In genomic region chr10:14653271-14654161, GRCh38 we compare ENCODE assay signal across 7 cellular contexts.
DNase-seq lines count a peak whose midpoint lies in the region; ATAC-seq and TF ChIP-seq lines count a peak whose summit lies in the region.

No MANE protein-coding gene starts in this region.

- no peak overlapping the region for H3K14ac ChIP-seq in mesenchymal stem cell (ENCODE audit: low read length in 2 of 2)

- H3K18ac ChIP-seq in mesenchymal stem cell (ENCODE audit: low read depth in 1 of 2, low read length in 2 of 2), result peak overlapping the region in 1 of 2 experiments; percentile 37

- H3F3A ChIP-seq in GM23338 (replicated peaks; ENCODE audit: low read depth), result peaks cover 3% of the 10 kb centered on the region; the same call in 1 of the 2 replicates

- H3K4me3 Mint-ChIP-seq in GM23338, result no peak overlapping the region
- no peak overlapping the region for H3K4me3 Mint-ChIP-seq in central memory CD8-positive, alpha-beta T cell

- DNase-seq in GM23338 (ENCODE audit: low spot score), result peak; percentile 82
- DNase-seq in NCI-H2227 treated with DMSO at 0.1 percent for 48 hours (lab: John Stamatoyannopoulos, UW), result peak; percentile 39
- no peak for DNase-seq in central memory CD8-positive, alpha-beta T cell (ENCODE audit: low spot score in 2 of 2)
- DNase-seq in mesenchymal stem cell, result peak; percentile 94
- no peak for DNase-seq in NCI-H2196 (lab: John Stamatoyannopoulos, UW; ENCODE audit: unreplicated experiment)
- no peak for DNase-seq in G401 (ENCODE audit: low spot score)

- H3K4me1 Mint-ChIP-seq in GM23338, result peaks cover 56% of the 10 kb centered on the region
- peaks cover 50% of the 10 kb centered on the region for H3K4me1 Mint-ChIP-seq in central memory CD8-positive, alpha-beta T cell

- H3K4me3 ChIP-seq in GM23338 (no peak overlapping the region), mesenchymal stem cell (ENCODE audit: insufficient read depth in 1 of 2, low read depth in 1 of 2, low read length in 2 of 2) (no peak overlapping the region)

- no peak overlapping the region for H3K4ac ChIP-seq in mesenchymal stem cell (ENCODE audit: low read depth in 1 of 2, low read length in 2 of 2)

- H2AK5ac ChIP-seq in mesenchymal stem cell (ENCODE audit: low read length, severe bottlenecking), result no peak overlapping the region

- peaks cover 15% of the 10 kb centered on the region for H3K9me2 ChIP-seq in GM23338 (ENCODE audit: insufficient read depth)

- H3K9me3 ChIP-seq in mesenchymal stem cell (ENCODE audit: control insufficient read depth, low read length), result no peaks in the 10 kb centered on the region

- H4K8ac ChIP-seq in mesenchymal stem cell (ENCODE audit: low read length), result no peak overlapping the region

- no peaks in the 10 kb centered on the region for H4K20me1 ChIP-seq in GM23338 (replicated peaks; ENCODE audit: insufficient read depth)

- peak overlapping the region in 1 of 2 experiments; percentile 21 for H2BK12ac ChIP-seq in mesenchymal stem cell (ENCODE audit: low read length in 2 of 2)

- no peak overlapping the region for H4K91ac ChIP-seq in mesenchymal stem cell (ENCODE audit: low read length)

- H3K36me3 Mint-ChIP-seq in GM23338 (ENCODE audit: low read depth), result no peaks in the 10 kb centered on the region; the same call in 2 of the 3 replicates
- H3K36me3 Mint-ChIP-seq in central memory CD8-positive, alpha-beta T cell (ENCODE audit: insufficient read depth), result peaks cover 5% of the 10 kb centered on the region

- H3K23ac ChIP-seq in mesenchymal stem cell (ENCODE audit: low read length in 2 of 2), result no peak overlapping the region

- H3K27me3 ChIP-seq in GM23338 (ENCODE audit: insufficient read depth), result no peaks in the 10 kb centered on the region
- no peaks in the 10 kb centered on the region for H3K27me3 ChIP-seq in mesenchymal stem cell (ENCODE audit: control insufficient read depth in 1 of 2, insufficient read depth in 1 of 2, low read length in 2 of 2)

- H3K4me2 ChIP-seq in GM23338 (no peak overlapping the region), mesenchymal stem cell (ENCODE audit: low read length, poor library complexity, severe bottlenecking) (peak overlapping the region; percentile 55)

- no peak overlapping the region for H2BK15ac ChIP-seq in mesenchymal stem cell (ENCODE audit: low read depth, poor library complexity, severe bottlenecking)

- H3K4me1 ChIP-seq in GM23338 (ENCODE audit: insufficient read depth), result peaks cover 16% of the 10 kb centered on the region
- peaks cover 9% of the 10 kb centered on the region for H3K4me1 ChIP-seq in mesenchymal stem cell (ENCODE audit: control insufficient read depth, insufficient read depth, low read depth, low read length)

- 0 out of 2 replicates have a peak overlapping the region, but pooled peaks have one; percentile 3 for H3K27ac Mint-ChIP-seq in GM23338
- H3K27ac Mint-ChIP-seq in central memory CD8-positive, alpha-beta T cell (ENCODE audit: low read depth), result peak overlapping the region; percentile 39

- peak overlapping the region; percentile 77 for H3K9ac ChIP-seq in mesenchymal stem cell (ENCODE audit: low read length)

- TF ChIP-seq CTCF in GM23338 (conservative IDR thresholded peaks at IDR 0.05; ENCODE audit: low read depth in 2 of 2), result no peak

- no peaks in the 10 kb centered on the region for H3K9me3 Mint-ChIP-seq in GM23338
- no peaks in the 10 kb centered on the region for H3K9me3 Mint-ChIP-seq in central memory CD8-positive, alpha-beta T cell

- no peaks in the 10 kb centered on the region for H3K36me3 ChIP-seq in GM23338 (ENCODE audit: insufficient read depth)
- no peaks in the 10 kb centered on the region for H3K36me3 ChIP-seq in mesenchymal stem cell (ENCODE audit: control insufficient read depth in 1 of 2, insufficient read depth in 2 of 2, low read depth in 1 of 2, low read length in 2 of 2)

- in situ Hi-C loops in G401 (cut with HindIII; ENCODE audit: low sequenced_read_pairs), result no loop called here

- H3K79me1 ChIP-seq in mesenchymal stem cell (replicated peaks; ENCODE audit: low read length, poor library complexity, severe bottlenecking), result no peaks in the 10 kb centered on the region

- 62% methylated on average over 7 of the region's 8 CpGs for WGBS in mesenchymal stem cell

- no peak overlapping the region for H2BK5ac ChIP-seq in mesenchymal stem cell (ENCODE audit: low read depth, low read length, poor library complexity, severe bottlenecking)

- H3K27ac ChIP-seq in GM23338 (ENCODE audit: low read depth) (peak overlapping the region; percentile 58; the same call in 1 of the 2 replicates), mesenchymal stem cell (ENCODE audit: low read length, poor library complexity, severe bottlenecking) (peak overlapping the region; percentile 84)

- H3K79me2 ChIP-seq in GM23338 (replicated peaks; ENCODE audit: insufficient read depth), result no peaks in the 10 kb centered on the region

- H3K27me3 Mint-ChIP-seq in GM23338 (ENCODE audit: insufficient read depth, low read depth, poor library complexity), result peaks cover 2% of the 10 kb centered on the region
- H3K27me3 Mint-ChIP-seq in central memory CD8-positive, alpha-beta T cell, result no peaks in the 10 kb centered on the region

- H2BK120ac ChIP-seq in mesenchymal stem cell (ENCODE audit: low read depth, low read length), result no peak overlapping the region

- H2AFZ ChIP-seq in GM23338 (peak overlapping the region; percentile 4; the same call in 1 of the 2 replicates), mesenchymal stem cell (ENCODE audit: low read depth, low read length) (no peak overlapping the region)

- ATAC-seq in GM23338 (peak; percentile 82), HG02759 (IDR thresholded peaks at IDR 0.05; ENCODE audit: unreplicated experiment) (no peak)
- no peak for ATAC-seq in central memory CD8-positive, alpha-beta T cell (replicated peaks; ENCODE audit: extremely low read depth, poor library complexity, severe bottlenecking)

TF ChIP-seq in GM23338, 12 proteins besides CTCF, POLR2A, EP300 and RAD21 (continues in another document):
- no peak for TF ChIP-seq STAT1 (IDR thresholded peaks at IDR 0.05; ENCODE audit: unreplicated experiment)
- no peak for TF ChIP-seq EZH2phosphoT487 (IDR thresholded peaks at IDR 0.05; ENCODE audit: unreplicated experiment)
- TF ChIP-seq EZH2 (IDR thresholded peaks at IDR 0.05; ENCODE audit: low read depth, unreplicated experiment), result no peak
- TF ChIP-seq ZNF462 (CRISPR knock-in tag; IDR thresholded peaks at IDR 0.05), result no peak

Comparison
In these comparisons a context has a peak if more than half of its experiments do, and no peak if none do; other contexts are left out.
1. DNase-seq: peak in GM23338 (single experiment), NCI-H2227 treated with DMSO at 0.1 percent for 48 hours (single experiment) and mesenchymal stem cell (single experiment); none in central memory CD8-positive, alpha-beta T cell (0 of 2), NCI-H2196 (single experiment) and G401 (single experiment).